Comparison of ENCODE assay signal across 15 cellular contexts in the genomic region with DNA sequence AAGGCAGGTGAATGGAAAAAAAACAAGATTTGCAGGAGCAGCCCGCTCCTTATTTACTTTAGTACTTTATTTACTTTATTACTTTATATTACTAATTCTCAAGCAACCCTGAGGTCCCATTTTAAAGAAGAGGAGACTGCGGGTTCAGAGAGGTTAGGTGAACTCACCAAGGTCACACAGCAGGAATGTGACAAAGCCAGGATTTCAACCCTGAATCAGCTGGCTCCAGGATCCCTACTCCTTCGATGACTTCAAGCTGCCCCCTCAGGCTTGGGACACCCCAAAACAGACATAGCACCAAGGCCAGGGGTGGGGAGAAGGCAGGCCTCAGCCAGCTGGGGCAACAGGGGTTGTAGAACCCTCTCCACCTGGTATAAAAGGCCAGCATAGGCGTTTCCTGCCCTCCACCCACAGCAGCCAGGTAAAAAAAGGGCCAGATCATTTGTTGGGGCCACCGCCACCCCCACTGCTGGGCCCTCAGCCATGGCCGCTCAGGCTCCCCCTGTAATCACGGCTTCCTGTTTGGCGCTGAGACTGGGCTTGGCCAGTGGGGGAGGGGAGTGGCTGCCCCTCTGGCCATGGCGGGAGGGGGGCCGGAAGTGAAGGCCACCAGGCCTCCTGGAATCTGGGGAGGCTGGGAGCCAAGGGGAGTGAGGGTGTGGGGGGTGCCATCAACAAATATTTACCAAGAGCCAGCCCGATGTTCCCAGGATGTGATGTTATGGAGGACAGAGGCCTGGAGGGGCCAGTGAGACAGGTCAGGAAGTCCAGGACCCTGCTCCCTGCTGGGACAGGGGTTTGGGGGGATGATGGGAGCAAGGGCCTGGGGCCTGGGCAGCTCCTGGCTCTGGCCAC. TPM values are rescaled to one million over a fixed set of nuclear protein-coding genes. Genes with fewer than 3 reads are reported as not detected.
DNase-seq lines count a peak whose midpoint lies in the region; ATAC-seq and TF ChIP-seq lines count a peak whose summit lies in the region.
"Had no signal": no experiment of that assay in that cellular context is flagged by ENCODE, and none has a peak within 500 bp of the region (broad histone marks: within the 10 kb centered on the region; RNA-seq: fewer than 3 reads in every experiment).

No MANE protein-coding gene starts in this region.

- no peak overlapping the region for H3K4me3 Mint-ChIP-seq in HFFc6
- H3K4me3 Mint-ChIP-seq in activated naive CD8-positive, alpha-beta T cell treated with anti-CD3 and anti-CD28 coated beads for 36 hours = no peak overlapping the region
- H3K4me3 Mint-ChIP-seq: activated naive CD4-positive, alpha-beta T cell treated with anti-CD3 and anti-CD28 coated beads, Interleukin-2, amount 50 U/mL, for 24 hours; stimulated activated naive CD8-positive, alpha-beta T cell treated with anti-CD3 and anti-CD28 coated beads, Interleukin-15, Interleukin-2, amounts not matched to agents 100 ng/mL and 50 ng/mL, for 24 hours had no signal

- peak overlapping the region; percentile 46 for H3K27ac ChIP-seq in layer of hippocampus (ENCODE audit: low read depth, low read length)
- H3K27ac ChIP-seq: BLaER1 treated with 17β-estradiol and CSF1 and Interleukin-3, amounts not matched to agents 10 nM and 100 nM had no signal

- no peaks in the 10 kb centered on the region for H3K27me3 ChIP-seq in layer of hippocampus (ENCODE audit: control insufficient read depth, insufficient read depth, low read length)

- no peaks in the 10 kb centered on the region for H3K9me3 Mint-ChIP-seq in HFFc6
- H3K9me3 Mint-ChIP-seq in activated naive CD8-positive, alpha-beta T cell treated with anti-CD3 and anti-CD28 coated beads for 36 hours = no peaks in the 10 kb centered on the region
- H3K9me3 Mint-ChIP-seq: activated naive CD4-positive, alpha-beta T cell treated with anti-CD3 and anti-CD28 coated beads, Interleukin-2, amount 50 U/mL, for 24 hours; stimulated activated naive CD8-positive, alpha-beta T cell treated with anti-CD3 and anti-CD28 coated beads, Interleukin-15, Interleukin-2, amounts not matched to agents 100 ng/mL and 50 ng/mL, for 24 hours had no signal

- no peak for DNase-seq in HFFc6
- peak; percentile 21 for DNase-seq in choroid plexus epithelial cell (ENCODE audit: low read depth)
- DNase-seq in sciatic nerve (ENCODE audit: low spot score) = no peak
- no peak for DNase-seq in T-helper 1 cell
- DNase-seq in NCI-H187 (lab: John Stamatoyannopoulos, UW) = no peak
- no peak for DNase-seq in HuH-7 (ENCODE audit: low spot score)
- no peak for DNase-seq in activated naive CD8-positive, alpha-beta T cell treated with anti-CD3 and anti-CD28 coated beads for 36 hours
- DNase-seq: activated CD4-positive, alpha-beta T cell treated with anti-CD3 and anti-CD28 coated beads, Interleukin-2, amount 50 U/mL, for 48 hours; effector CD8-positive, alpha-beta T cell; NCI-H1048; NCI-H524 had no signal

- TF ChIP-seq CTCF in HFFc6 (IDR thresholded peaks at IDR 0.05) (no peak), choroid plexus epithelial cell (conservative IDR thresholded peaks at IDR 0.05; ENCODE audit: low read depth, low read length) (no peak)

- H3K36me3 Mint-ChIP-seq in HFFc6 (ENCODE audit: low read depth) = no peaks in the 10 kb centered on the region
- no peaks in the 10 kb centered on the region for H3K36me3 Mint-ChIP-seq in activated naive CD8-positive, alpha-beta T cell treated with anti-CD3 and anti-CD28 coated beads for 36 hours
- H3K36me3 Mint-ChIP-seq: activated naive CD4-positive, alpha-beta T cell treated with anti-CD3 and anti-CD28 coated beads, Interleukin-2, amount 50 U/mL, for 24 hours had no signal

- peak overlapping the region; percentile 65 for H3K27ac Mint-ChIP-seq in HFFc6
- H3K27ac Mint-ChIP-seq in activated naive CD8-positive, alpha-beta T cell treated with anti-CD3 and anti-CD28 coated beads for 36 hours = no peak overlapping the region
- H3K27ac Mint-ChIP-seq: activated naive CD4-positive, alpha-beta T cell treated with anti-CD3 and anti-CD28 coated beads, Interleukin-2, amount 50 U/mL, for 24 hours; stimulated activated naive CD8-positive, alpha-beta T cell treated with anti-CD3 and anti-CD28 coated beads, Interleukin-15, Interleukin-2, amounts not matched to agents 100 ng/mL and 50 ng/mL, for 24 hours had no signal

- ATAC-seq in sciatic nerve = peak; percentile 38

- H3K4me3 ChIP-seq in choroid plexus epithelial cell (ENCODE audit: low read depth, low read length) = no peak overlapping the region
- H3K4me3 ChIP-seq: BLaER1 treated with 17β-estradiol and CSF1 and Interleukin-3, amounts not matched to agents 10 nM and 100 nM had no signal

- H3K4me1 Mint-ChIP-seq in HFFc6 (ENCODE audit: low read depth) = peaks cover 43% of the 10 kb centered on the region
- H3K4me1 Mint-ChIP-seq in activated naive CD8-positive, alpha-beta T cell treated with anti-CD3 and anti-CD28 coated beads for 36 hours = no peaks in the 10 kb centered on the region
- H3K4me1 Mint-ChIP-seq: activated naive CD4-positive, alpha-beta T cell treated with anti-CD3 and anti-CD28 coated beads, Interleukin-2, amount 50 U/mL, for 24 hours had no signal

- H3K27me3 Mint-ChIP-seq in HFFc6 (ENCODE audit: insufficient read depth) = peaks cover 1% of the 10 kb centered on the region; the same call in 1 of the 2 replicates
- peaks cover 26% of the 10 kb centered on the region for H3K27me3 Mint-ChIP-seq in activated naive CD8-positive, alpha-beta T cell treated with anti-CD3 and anti-CD28 coated beads for 36 hours

- intact Hi-C loops in sciatic nerve (cut with DNase I) = loop anchor here (1.0 kb wide), 1 partner anchor 41 kb away; no protein-coding TSS in a partner anchor

RNA-seq across cellular contexts. Expression of gene SDC3, which starts 6.5 kb away (rescaled TPM):
- total RNA-seq in HFFc6 (2021; fragmentation: NEBNext Ultra II Directional; extraction: Animal tissue kit (Norgen Biotek cat#: 25700)) = 10 to 100 TPM; 50.9 to 60.5 (median 56.7) TPM
- total RNA-seq in sciatic nerve = 84.9 TPM
- under 1 TPM; 0.30 to 0.43 TPM for total RNA-seq in activated naive CD8-positive, alpha-beta T cell treated with anti-CD3 and anti-CD28 coated beads for 36 hours

Comparison
In these comparisons a context has a peak if more than half of its experiments do, and no peak if none do; other contexts are left out.
1. RNA of gene SDC3, which starts 6.5 kb away (total RNA-seq): 84.9 TPM in sciatic nerve (single experiment) and 50.9 to 60.5 TPM in HFFc6; 0.30 to 0.43 TPM in activated naive CD8-positive, alpha-beta T cell treated with anti-CD3 and anti-CD28 coated beads for 36 hours; every median in the first group is over 10 times any median in the second.